ENCODE assay signal across 29 cellular contexts in the genomic region with DNA sequence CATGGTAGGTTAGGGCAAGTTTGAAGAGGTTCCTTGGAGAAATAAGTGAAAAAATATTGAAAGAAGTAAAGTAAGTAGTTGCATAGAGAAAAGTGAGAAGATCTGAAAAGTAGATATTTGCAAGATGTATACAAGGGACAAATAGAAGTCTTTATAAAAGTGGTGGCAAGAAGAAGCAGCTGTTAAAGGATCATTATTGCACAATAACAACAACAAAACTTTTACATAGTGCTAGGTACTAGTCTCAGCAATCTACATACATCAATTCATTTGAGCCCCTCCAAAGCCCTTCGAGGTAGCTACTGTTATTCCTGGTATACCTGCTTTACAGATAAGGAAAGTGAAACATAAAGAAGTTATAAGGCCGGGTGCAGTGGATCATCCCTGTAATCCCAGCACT.
"Had no signal": no experiment of that assay in that cellular context is flagged by ENCODE, and none has a peak within 500 bp of the region (broad histone marks: within the 10 kb centered on the region; RNA-seq: fewer than 3 reads in every experiment).

No MANE protein-coding gene starts in this region.

- H3K27me3 Mint-ChIP-seq: stimulated activated memory B cell treated with anti-CD40 and anti-IgM and Interleukin-4, amounts not matched to agents 10 μg/mL and 1 μg/mL and 100 μg/mL, for 72 hours; type B pancreatic cell had no signal

- H3K27ac ChIP-seq: stomach, suprapubic skin, testis, thoracic aorta, thyroid gland, tibial artery, tibial nerve, transverse colon, upper lobe of left lung, upper lobe of right lung, uterus, vagina had no signal

- ATAC-seq: stimulated activated effector memory CD8-positive, alpha-beta T cell treated with anti-CD3 and anti-CD28 coated beads, Interleukin-12 subunit alpha, Interleukin-12 subunit beta, amount 100 ng/mL, for 72 hours; stimulated activated memory B cell treated with anti-CD40 and anti-IgM and Interleukin-4, amounts not matched to agents 10 μg/mL and 1 μg/mL and 100 μg/mL, for 72 hours; stimulated activated naive B cell treated with anti-CD40 and anti-IgM and Interleukin-4, amounts not matched to agents 10 μg/mL and 1 μg/mL and 100 μg/mL, for 72 hours; stimulated activated naive CD8-positive, alpha-beta T cell treated with anti-CD3 and anti-CD28 coated beads, Interleukin-15, amount 100 ng/mL, for 72 hours; stimulated activated naive CD8-positive, alpha-beta T cell treated with anti-CD3 and anti-CD28 coated beads, Interleukin-15, Interleukin-2, amounts not matched to agents 100 U/mL and 50 U/mL, for 24 hours; upper lobe of right lung had no signal

- DNase-seq: stimulated activated CD4-positive, alpha-beta T cell treated with anti-CD3 and anti-CD28 coated beads, Interleukin-2, amount 100 ng/mL, for 48 hours; stimulated activated CD4-positive, alpha-beta T cell treated with anti-CD3 and anti-CD28 coated beads, Interleukin-4, amount 100 ng/mL, for 1 hour; stimulated activated CD4-positive, alpha-beta T cell treated with anti-CD3 and anti-CD28 coated beads, Interleukin-4, amount 100 ng/mL, for 24 hours; stimulated activated CD4-positive, alpha-beta T cell treated with anti-CD3 and anti-CD28 coated beads, Interleukin-4, amount 100 ng/mL, for 4 hours; stimulated activated CD8-positive, alpha-beta memory T cell treated with anti-CD3 and anti-CD28 coated beads, Interleukin-4, amount 100 ng/mL, for 48 hours; stimulated activated naive B cell treated with anti-CD40 and anti-IgM and Interleukin-4, amounts not matched to agents 10 μg/mL and 1 μg/mL and 100 μg/mL, for 72 hours; stimulated activated naive CD4-positive, alpha-beta T cell; stimulated activated naive CD4-positive, alpha-beta T cell treated with Interleukin-2 at 50 U/mL for 16 hours; stimulated activated naive CD8-positive, alpha-beta T cell treated with anti-CD3 and anti-CD28 coated beads, Interleukin-15, amount 100 ng/mL, for 72 hours; stimulated activated naive CD8-positive, alpha-beta T cell treated with anti-CD3 and anti-CD28 coated beads, Interleukin-15, Interleukin-2, amounts not matched to agents 100 U/mL and 50 U/mL, for 24 hours; stomach; substantia nigra; testis; thyroid gland; tibial artery; transverse colon; trophoblast cell; upper lobe of left lung; upper lobe of right lung; uterus had no signal

- H3K4me1 Mint-ChIP-seq: stimulated activated effector memory CD8-positive, alpha-beta T cell treated with anti-CD3 and anti-CD28 coated beads, Interleukin-12 subunit alpha, Interleukin-12 subunit beta, amount 100 ng/mL, for 72 hours; stimulated activated memory B cell treated with anti-CD40 and anti-IgM and Interleukin-4, amounts not matched to agents 10 μg/mL and 1 μg/mL and 100 μg/mL, for 72 hours; stimulated activated naive B cell treated with anti-CD40 and anti-IgM and Interleukin-4, amounts not matched to agents 10 μg/mL and 1 μg/mL and 100 μg/mL, for 72 hours; stimulated activated naive CD8-positive, alpha-beta T cell treated with anti-CD3 and anti-CD28 coated beads, Interleukin-15, amount 100 ng/mL, for 72 hours had no signal

- H3K9me3 Mint-ChIP-seq: stimulated activated memory B cell treated with anti-CD40 and anti-IgM and Interleukin-4, amounts not matched to agents 10 μg/mL and 1 μg/mL and 100 μg/mL, for 72 hours; type B pancreatic cell had no signal

- FAIRE-seq: urothelium cell line had no signal

- H3K27ac Mint-ChIP-seq: stimulated activated effector memory CD8-positive, alpha-beta T cell treated with anti-CD3 and anti-CD28 coated beads, Interleukin-12 subunit alpha, Interleukin-12 subunit beta, amount 100 ng/mL, for 72 hours; stimulated activated memory B cell treated with anti-CD40 and anti-IgM and Interleukin-4, amounts not matched to agents 10 μg/mL and 1 μg/mL and 100 μg/mL, for 72 hours; stimulated activated naive B cell treated with anti-CD40 and anti-IgM and Interleukin-4, amounts not matched to agents 10 μg/mL and 1 μg/mL and 100 μg/mL, for 72 hours; stimulated activated naive CD8-positive, alpha-beta T cell treated with anti-CD3 and anti-CD28 coated beads, Interleukin-15, amount 100 ng/mL, for 72 hours; stimulated activated naive CD8-positive, alpha-beta T cell treated with anti-CD3 and anti-CD28 coated beads, Interleukin-15, Interleukin-2, amounts not matched to agents 100 ng/mL and 50 ng/mL, for 24 hours; type B pancreatic cell had no signal

- H3K36me3 Mint-ChIP-seq: stimulated activated effector memory CD8-positive, alpha-beta T cell treated with anti-CD3 and anti-CD28 coated beads, Interleukin-12 subunit alpha, Interleukin-12 subunit beta, amount 100 ng/mL, for 72 hours; stimulated activated memory B cell treated with anti-CD40 and anti-IgM and Interleukin-4, amounts not matched to agents 10 μg/mL and 1 μg/mL and 100 μg/mL, for 72 hours; stimulated activated naive B cell treated with anti-CD40 and anti-IgM and Interleukin-4, amounts not matched to agents 10 μg/mL and 1 μg/mL and 100 μg/mL, for 72 hours had no signal

- H3K4me1 ChIP-seq: stomach, suprapubic skin, testis, thyroid gland, tibial artery, tibial nerve, transverse colon, upper lobe of left lung, upper lobe of right lung, uterus, vagina had no signal

- H3K4me3 Mint-ChIP-seq: stimulated activated effector memory CD8-positive, alpha-beta T cell treated with anti-CD3 and anti-CD28 coated beads, Interleukin-12 subunit alpha, Interleukin-12 subunit beta, amount 100 ng/mL, for 72 hours; stimulated activated memory B cell treated with anti-CD40 and anti-IgM and Interleukin-4, amounts not matched to agents 10 μg/mL and 1 μg/mL and 100 μg/mL, for 72 hours; stimulated activated naive B cell treated with anti-CD40 and anti-IgM and Interleukin-4, amounts not matched to agents 10 μg/mL and 1 μg/mL and 100 μg/mL, for 72 hours; stimulated activated naive CD8-positive, alpha-beta T cell treated with anti-CD3 and anti-CD28 coated beads, Interleukin-15, amount 100 ng/mL, for 72 hours; stimulated activated naive CD8-positive, alpha-beta T cell treated with anti-CD3 and anti-CD28 coated beads, Interleukin-15, Interleukin-2, amounts not matched to agents 100 ng/mL and 50 ng/mL, for 24 hours; type B pancreatic cell had no signal

- H3K27me3 ChIP-seq: stomach, suprapubic skin, testis, thyroid gland, tibial artery, tibial nerve, transverse colon, upper lobe of left lung, upper lobe of right lung, uterus, vagina had no signal

- H3K9me3 ChIP-seq: stomach, suprapubic skin, testis, thoracic aorta, thyroid gland, tibial artery, tibial nerve, transverse colon, upper lobe of left lung, upper lobe of right lung, uterus, vagina had no signal

- H3K36me3 ChIP-seq: stomach, suprapubic skin, thoracic aorta, thyroid gland, tibial artery, tibial nerve, transverse colon, upper lobe of left lung, upper lobe of right lung, uterus, vagina had no signal

- H3K4me3 ChIP-seq: stomach, suprapubic skin, testis, thoracic aorta, thyroid gland, tibial artery, tibial nerve, transverse colon, upper lobe of left lung, upper lobe of right lung, uterus, vagina had no signal
